ENCODE assay signal across 8 cellular contexts in genomic region chr1:11784256-11784992, GRCh38. TPM values are rescaled to one million over a fixed set of nuclear protein-coding genes. Genes with fewer than 3 reads are reported as not detected.
DNase-seq lines count a peak whose midpoint lies in the region; ATAC-seq, FAIRE-seq and TF ChIP-seq lines count a peak whose summit lies in the region.

No MANE protein-coding gene starts in this region.

- CTCF ChIA-PET in A549 (lab: Yijun Ruan, JAX): interaction anchor here (0.6 to 4.7 kb wide), 11 partner anchors 10 to 65 kb away, joined by 3 to 26 read pairs (median 5); partner anchors contain the start of gene C1orf167

- H3K27ac ChIP-seq in A549 (peak overlapping the region; percentile 38 to 77; a peak in 4 of 6 replicates), MM.1S (ENCODE audit: low read length) (peak overlapping the region; percentile 91), right cardiac atrium (ENCODE audit: low read length) (peak overlapping the region; percentile 5), parathyroid adenoma (no peak overlapping the region)

- H3K9me3 ChIP-seq in A549 (no peaks in the 10 kb centered on the region), MM.1S (replicated peaks; ENCODE audit: insufficient read depth, low read length) (no peaks in the 10 kb centered on the region), right cardiac atrium (ENCODE audit: control insufficient read depth, low read length) (no peaks in the 10 kb centered on the region), parathyroid adenoma (ENCODE audit: control insufficient read depth, low read length) (no peaks in the 10 kb centered on the region), BE2C (no peaks in the 10 kb centered on the region)

- TF ChIP-seq RAD21 in A549 (conservative IDR thresholded peaks at IDR 0.05 in 1 of 2, IDR thresholded peaks at IDR 0.05 in 1 of 2): no peak

- H3K9me2 ChIP-seq in MM.1S (replicated peaks; ENCODE audit: insufficient read depth, low read length): no peaks in the 10 kb centered on the region

- H3K4me1 ChIP-seq in A549 (peaks cover 10% of the 10 kb centered on the region), MM.1S (ENCODE audit: low read length) (peaks cover 15% of the 10 kb centered on the region), right cardiac atrium (ENCODE audit: control insufficient read depth, insufficient read depth, low read length) (peaks cover 17% of the 10 kb centered on the region), parathyroid adenoma (peaks cover 13% of the 10 kb centered on the region), BE2C (no peaks in the 10 kb centered on the region)

- TF ChIP-seq CTCF in A549 (IDR thresholded peaks at IDR 0.05) (no peak), MM.1S (IDR thresholded peaks at IDR 0.05; ENCODE audit: low read length) (no peak), parathyroid adenoma (IDR thresholded peaks at IDR 0.05) (no peak), BE2C (IDR thresholded peaks at IDR 0.05; ENCODE audit: low read depth, low read length) (no peak)

- H2AFZ ChIP-seq in MM.1S (ENCODE audit: low read length): peak overlapping the region; percentile 85; the same call in 1 of the 2 replicates
- peak overlapping the region; percentile 38 for H2AFZ ChIP-seq in parathyroid adenoma

- no peaks in the 10 kb centered on the region for H4K20me1 ChIP-seq in MM.1S (ENCODE audit: insufficient read depth, low read length)

- H3K9ac ChIP-seq in MM.1S (ENCODE audit: low read length): peak overlapping the region; percentile 57
- H3K9ac ChIP-seq in parathyroid adenoma: no peak overlapping the region

- ATAC-seq in A549 (peak; percentile 6; a peak in 3 of 6 replicates), right cardiac atrium (peak in 1 of 2 donors; percentile 1), GM21390 (IDR thresholded peaks at IDR 0.05; ENCODE audit: unreplicated experiment) (no peak)

- POLR2A ChIA-PET in A549 (lab: Yijun Ruan, JAX): no interaction called here

- H3K4me3 ChIP-seq in A549 (no peak overlapping the region; the same call in 2 of the 3 replicates), MM.1S (ENCODE audit: low read length) (peak overlapping the region; percentile 47), right cardiac atrium (ENCODE audit: low read length) (no peak overlapping the region), parathyroid adenoma (ENCODE audit: low read depth, low read length) (no peak overlapping the region), BE2C (ENCODE audit: low read depth, low read length) (no peak overlapping the region)

- 0 out of 2 replicates have a peak, but pooled peaks cover 2% of the 10 kb centered on the region for H3K27me3 ChIP-seq in MM.1S (replicated peaks; ENCODE audit: insufficient read depth, low read length)
- no peaks in the 10 kb centered on the region for H3K27me3 ChIP-seq in right cardiac atrium (ENCODE audit: control insufficient read depth, insufficient read depth)
- no peaks in the 10 kb centered on the region for H3K27me3 ChIP-seq in parathyroid adenoma (ENCODE audit: control insufficient read depth, insufficient read depth, low read length)
- H3K27me3 ChIP-seq in BE2C: no peaks in the 10 kb centered on the region

- H3F3A ChIP-seq in MM.1S (ENCODE audit: insufficient read depth, low read length): peaks cover 17% of the 10 kb centered on the region

- H3K36me3 ChIP-seq in MM.1S (replicated peaks; ENCODE audit: insufficient read depth, low read length) (no peaks in the 10 kb centered on the region), parathyroid adenoma (ENCODE audit: control insufficient read depth, insufficient read depth, low read length) (no peaks in the 10 kb centered on the region), BE2C (no peaks in the 10 kb centered on the region)

- no peak for TF ChIP-seq POLR2A in A549 (IDR thresholded peaks at IDR 0.05; ENCODE audit: low read length)

- DNase-seq in A549 (ENCODE audit: low read depth in 1 of 2, low spot score in 1 of 2) (no peak), MM.1S (no peak), right cardiac atrium (peak in 2 of 3 donors; percentile 62 to 65), BE2C (no peak), NOMO-1 treated with DMSO at 0.1 percent for 48 hours (lab: John Stamatoyannopoulos, UW; ENCODE audit: unreplicated experiment) (no peak), DMS114 treated with DMSO at 0.1 percent for 48 hours (lab: John Stamatoyannopoulos, UW; ENCODE audit: unreplicated experiment) (no peak)

- intact Hi-C loops in right cardiac atrium (cut with DNase I): no loop called here

- H3K4me2 ChIP-seq in A549 (peak overlapping the region; percentile 70), MM.1S (ENCODE audit: low read depth, low read length) (peak overlapping the region; percentile 81), parathyroid adenoma (ENCODE audit: low read length) (no peak overlapping the region)

- FAIRE-seq in A549 (lab: Jason Lieb, UNC): no peak

- 73% methylated on average over 4 of the region's 21 CpGs for WGBS in A549 (ENCODE audit: missing lambda C conversion rate)
- WGBS in right cardiac atrium: 66% methylated on average over 21 of the region's 21 CpGs

- H3K79me2 ChIP-seq in MM.1S (ENCODE audit: low read length) (no peaks in the 10 kb centered on the region), parathyroid adenoma (no peaks in the 10 kb centered on the region)

- no peak for TF ChIP-seq EP300 in A549 (IDR thresholded peaks at IDR 0.05)

TF ChIP-seq in A549, 52 proteins besides CTCF, POLR2A, EP300 and RAD21:
- TF ChIP-seq SMC3 (IDR thresholded peaks at IDR 0.05) (no peak), HEYL (CRISPR knock-in tag; IDR thresholded peaks at IDR 0.05) (no peak)

RNA-seq across cellular contexts. Expression of gene MTHFR, which starts 21.3 kb away (rescaled TPM):
- polyA plus RNA-seq in A549 (2011; rRNA removed): 4.5 and 5.0 TPM in 2 replicates
- polyA plus RNA-seq in A549 (2012; cell fraction: cytosol; rRNA removed): 2.9 and 3.6 TPM in 2 replicates
- polyA plus RNA-seq in A549 (2012; cell fraction: nucleus; rRNA removed): 7.7 and 8.1 TPM in 2 replicates
- 4.1 to 5.3 TPM (median 5.2 TPM) in 3 replicates for polyA plus RNA-seq in A549 (2017; fragmentation: RNase III; extraction: RNeasy Plus Mini Kit Qiagen cat#74134 plus additional on column Dnase treatment)
- 10.9 and 12.7 TPM in 2 replicates for polyA minus RNA-seq in A549 (2011; rRNA and poly(A)+ RNA removed)
- 10 to 100 TPM; 46.6 to 75.2 (median 58.9) TPM for total RNA-seq in right cardiac atrium
- polyA plus RNA-seq in right cardiac atrium: 36.7 TPM
- 12.7 TPM for polyA plus RNA-seq in BE2C (2012; ENCODE audit: insufficient read depth, insufficient read length, low read depth)

RNA-seq across cellular contexts. Expression of gene CLCN6, which starts 21.6 kb away (rescaled TPM):
- polyA plus RNA-seq in A549 (2011; rRNA removed) (5.7 and 8.2 TPM in 2 replicates), A549 (2017; fragmentation: RNase III; extraction: RNeasy Plus Mini Kit Qiagen cat#74134 plus additional on column Dnase treatment) (6.1 to 9.0 TPM (median 8.9 TPM) in 3 replicates), right cardiac atrium (16.2 TPM)
- 3.3 and 4.1 TPM in 2 replicates for polyA plus RNA-seq in A549 (2012; cell fraction: cytosol; rRNA removed)
- polyA plus RNA-seq in A549 (2012; cell fraction: nucleus; rRNA removed): 16.1 and 19.6 TPM in 2 replicates
- polyA minus RNA-seq in A549 (2011; rRNA and poly(A)+ RNA removed): 6.0 and 7.6 TPM in 2 replicates
- 10 to 100 TPM; 30.4 to 54.9 (median 36.8) TPM for total RNA-seq in right cardiac atrium
- polyA plus RNA-seq in BE2C (2012; ENCODE audit: insufficient read depth, insufficient read length, low read depth): 10.9 TPM

RNA-seq across cellular contexts. Expression of gene C1orf167, which starts 22.4 kb away (rescaled TPM):
- polyA plus RNA-seq in A549 (2011; rRNA removed): not detected in 2 replicates
- not detected in 2 replicates for polyA plus RNA-seq in A549 (2012; cell fraction: cytosol; rRNA removed)
- polyA plus RNA-seq in A549 (2012; cell fraction: nucleus; rRNA removed): 0.04 TPM in 1 of 2 replicates, not detected in the other
- polyA plus RNA-seq in A549 (2017; fragmentation: RNase III; extraction: RNeasy Plus Mini Kit Qiagen cat#74134 plus additional on column Dnase treatment): not detected in 3 replicates
- not detected in 2 replicates for polyA minus RNA-seq in A549 (2011; rRNA and poly(A)+ RNA removed)
- total RNA-seq in right cardiac atrium: 1 to 10 TPM; 1.3 to 2.7 (median 2.0) TPM
- 4.0 TPM for polyA plus RNA-seq in right cardiac atrium
- 2.3 TPM for polyA plus RNA-seq in BE2C (2012; ENCODE audit: insufficient read depth, insufficient read length, low read depth)

RNA-seq across cellular contexts. Expression of gene AGTRAP, which starts 48.5 kb away (rescaled TPM):
- polyA plus RNA-seq in A549 (2011; rRNA removed) (26.9 and 32.1 TPM in 2 replicates), A549 (2017; fragmentation: RNase III; extraction: RNeasy Plus Mini Kit Qiagen cat#74134 plus additional on column Dnase treatment) (56.5 to 57.5 TPM (median 57.5 TPM) in 3 replicates), right cardiac atrium (23.9 TPM)
- polyA plus RNA-seq in A549 (2012; cell fraction: cytosol; rRNA removed): 87.0 and 122 TPM in 2 replicates
- polyA plus RNA-seq in A549 (2012; cell fraction: nucleus; rRNA removed): 84.4 and 108 TPM in 2 replicates
- polyA minus RNA-seq in A549 (2011; rRNA and poly(A)+ RNA removed): 20.3 and 32.0 TPM in 2 replicates
- 10 to 100 TPM; 17.5 to 25.0 (median 21.9) TPM for total RNA-seq in right cardiac atrium
- 8.3 TPM for polyA plus RNA-seq in BE2C (2012; ENCODE audit: insufficient read depth, insufficient read length, low read depth)

Comparison
In these comparisons a context has a peak if more than half of its experiments do, and no peak if none do; other contexts are left out.
1. DNase-seq: peak in right cardiac atrium (2 of 3); none in A549 (0 of 2), MM.1S (single experiment), BE2C (single experiment), NOMO-1 treated with DMSO at 0.1 percent for 48 hours (single experiment) and DMS114 treated with DMSO at 0.1 percent for 48 hours (single experiment).